9 cellular contexts compared by ENCODE assay signal in the genomic region with DNA sequence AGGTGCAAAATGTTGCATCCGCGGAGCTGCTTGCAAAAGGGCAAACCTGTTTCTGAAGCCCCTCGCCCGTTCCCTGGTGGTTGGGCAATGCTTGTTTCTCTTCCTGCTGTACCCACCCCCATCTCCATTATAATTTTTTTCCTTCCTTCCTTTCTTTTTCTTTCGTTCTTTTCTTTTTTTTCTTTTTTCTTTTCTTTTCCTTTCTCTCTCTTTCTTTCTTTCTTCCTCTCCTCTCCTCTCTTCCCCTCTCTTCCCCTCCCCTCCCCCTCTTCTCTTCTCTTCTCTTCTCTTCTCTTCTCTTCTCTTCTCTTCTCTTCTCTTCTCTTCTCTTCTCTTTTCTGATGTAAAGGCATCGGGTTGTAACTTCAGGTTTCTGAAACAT.
DNase-seq lines count a peak whose midpoint lies in the region; ATAC-seq, FAIRE-seq and TF ChIP-seq lines count a peak whose summit lies in the region.
"Had no signal": no experiment of that assay in that cellular context is flagged by ENCODE, and none has a peak within 500 bp of the region (broad histone marks: within the 10 kb centered on the region; RNA-seq: fewer than 3 reads in every experiment).

No MANE protein-coding gene starts in this region.

- H3K56ac ChIP-seq in H1 (replicated peaks; ENCODE audit: insufficient read length, low read depth, low read length), result no peak overlapping the region

- no peak overlapping the region for H2BK20ac ChIP-seq in H1 (ENCODE audit: low read length)

- H3K27me3 ChIP-seq in PC-3 (ENCODE audit: low read length) (peaks cover 23% of the 10 kb centered on the region), H1 (replicated peaks in 1 of 4; ENCODE audit: control insufficient read depth in 3 of 4, extremely low read depth in 1 of 4, insufficient read depth in 3 of 4, low read length in 3 of 4) (peaks cover 0 to 12% (median 11%) of the 10 kb centered on the region in 4 experiments; a peak in 6 of 7 replicates), trophoblast cell (ENCODE audit: insufficient read depth, low read length) (no peaks in the 10 kb centered on the region)

- no peaks in the 10 kb centered on the region for H3K4me1 ChIP-seq in PC-3 (ENCODE audit: insufficient read depth, low read length)
- no peaks in the 10 kb centered on the region; a peak in 1 of 7 replicates for H3K4me1 ChIP-seq in H1 (replicated peaks in 1 of 4; ENCODE audit: control insufficient read depth in 3 of 4, insufficient read depth in 4 of 4, low read length in 3 of 4)
- H3K4me1 ChIP-seq in trophoblast cell (ENCODE audit: control insufficient read depth in 1 of 2, insufficient read depth in 2 of 2, low read length in 2 of 2), result peaks cover 3 to 5% of the 10 kb centered on the region in 2 experiments

- intact Hi-C loops in Calu3 (cut with micrococcal nuclease; ENCODE audit: unreplicated experiment) (no loop called here), PC-3 (cut with micrococcal nuclease) (loop anchor here (10.0 kb wide), 1 partner anchor 142 kb away; no protein-coding TSS in a partner anchor)

- H3K9me3 ChIP-seq in PC-3 (ENCODE audit: low read length) (no peaks in the 10 kb centered on the region), H1 (ENCODE audit: insufficient read depth in 2 of 2, low read depth in 1 of 2, low read length in 1 of 2) (no peaks in the 10 kb centered on the region), trophoblast cell (ENCODE audit: insufficient read depth, low read depth, low read length) (no peaks in the 10 kb centered on the region)

- H3K9ac ChIP-seq in PC-3 (ENCODE audit: low read length) (no peak overlapping the region), H1 (replicated peaks in 1 of 4; ENCODE audit: extremely low read depth in 1 of 4, low read depth in 3 of 4, low read length in 3 of 4) (no peak overlapping the region), trophoblast cell (ENCODE audit: low read length) (no peak overlapping the region)

- POLR2A ChIA-PET in PC-3 (lab: Charles Lee; ENCODE audit: unreplicated experiment) (interaction anchor here (0.6 kb wide), 1 partner anchor 10 kb away, joined by 3 read pairs; no protein-coding TSS in a partner anchor), H1 (lab: Charles Lee; ENCODE audit: partially characterized antibody) (no interaction called here)

- no peak overlapping the region for H2BK15ac ChIP-seq in H1 (ENCODE audit: low read length)

- FAIRE-seq in H1 (lab: Jason Lieb, UNC), result no peak

- H2BK120ac ChIP-seq in H1 (replicated peaks; ENCODE audit: low read depth, low read length) (no peak overlapping the region), trophoblast cell (ENCODE audit: insufficient read depth, low read length, poor library complexity) (no peak overlapping the region)

- DNase-seq in Calu3, result no peak
- no peak for DNase-seq in PC-3
- no peak for DNase-seq in H1 (ENCODE audit: low read depth in 1 of 2, low spot score in 2 of 2)
- DNase-seq in trophoblast cell, result no peak
- no peak for DNase-seq in NK-92 (lab: John Stamatoyannopoulos, UW; ENCODE audit: unreplicated experiment)
- DNase-seq: NCI-H2171 treated with DMSO at 0.1 percent for 48 hours had no signal

- no peaks in the 10 kb centered on the region for H3K27me3 Mint-ChIP-seq in Calu3 (ENCODE audit: unreplicated experiment)

- H3K4me2 ChIP-seq in PC-3 (ENCODE audit: low read length) (peak overlapping the region; percentile 65), H1 (ENCODE audit: insufficient read depth in 1 of 2, low read depth in 2 of 2, low read length in 2 of 2) (peak overlapping the region; percentile 69 to 89), trophoblast cell (ENCODE audit: low read length) (peak overlapping the region; percentile 61)

- TF ChIP-seq POLR2A in H1 (IDR thresholded peaks at IDR 0.05; ENCODE audit: control extremely low read depth in 1 of 2, low read depth in 2 of 2, low read length in 2 of 2), result no peak

- no peak for TF ChIP-seq RAD21 in H1 (IDR thresholded peaks at IDR 0.05 in 1 of 2, conservative IDR thresholded peaks at IDR 0.05 in 1 of 2; ENCODE audit: low read depth in 2 of 2, low read length in 2 of 2)

- no peak overlapping the region for H3K27ac Mint-ChIP-seq in Calu3 (ENCODE audit: unreplicated experiment)

- no peak overlapping the region for H4K12ac ChIP-seq in trophoblast cell (ENCODE audit: low read depth, low read length)

- no peaks in the 10 kb centered on the region for H3K9me2 ChIP-seq in PC-3 (replicated peaks; ENCODE audit: low read length)

- H3K79me2 ChIP-seq in PC-3 (ENCODE audit: low read length) (no peaks in the 10 kb centered on the region), H1 (ENCODE audit: control insufficient read depth in 1 of 2, insufficient read depth in 2 of 2, low read length in 2 of 2) (no peaks in the 10 kb centered on the region), trophoblast cell (ENCODE audit: control insufficient read depth, insufficient read depth, low read length, poor library complexity) (no peaks in the 10 kb centered on the region)

- H2AFZ ChIP-seq in PC-3 (ENCODE audit: low read length) (peak overlapping the region; percentile 69; the same call in 1 of the 2 replicates), H1 (ENCODE audit: low read length) (peak overlapping the region; percentile 79; the same call in 1 of the 2 replicates), trophoblast cell (ENCODE audit: insufficient read depth, low read length, poor library complexity) (no peak overlapping the region)

- CTCF ChIA-PET in Calu3 (lab: Charles Lee), result interaction anchor here (0.5 to 1.1 kb wide), 4 partner anchors 14 to 669 kb away, joined by 3 to 5 read pairs (median 4); no protein-coding TSS in a partner anchor
- CTCF ChIA-PET in PC-3 (lab: Charles Lee), result no interaction called here
- CTCF ChIA-PET in H1 (lab: Charles Lee; ENCODE audit: partially characterized antibody), result interaction anchor here (0.6 to 1.4 kb wide), 4 partner anchors 51 to 1885 kb away, joined by 3 read pairs; no protein-coding TSS in a partner anchor

- H3F3A ChIP-seq in PC-3 (ENCODE audit: low read length, unreplicated experiment), result no peaks in the 10 kb centered on the region

- BruUV-seq in Calu3 (replicated peaks; lab: Mats Ljungman, UMichigan), result no TSS peak
- BruUV-seq in PC-3 (replicated peaks; lab: Mats Ljungman, UMichigan), result no TSS peak

- ATAC-seq in PC-3 (no peak), HG03097 (IDR thresholded peaks at IDR 0.05; ENCODE audit: low FRiP score, unreplicated experiment) (no peak), HG02642 (IDR thresholded peaks at IDR 0.05; ENCODE audit: poor library complexity, unreplicated experiment) (no peak), GM21360 (IDR thresholded peaks at IDR 0.05; ENCODE audit: unreplicated experiment) (no peak)

- no peak overlapping the region for H4K5ac ChIP-seq in H1 (ENCODE audit: insufficient read length, low read depth, low read length)

- H3K4me3 ChIP-seq in PC-3 (ENCODE audit: low read length), result peak overlapping the region; percentile 58
- H3K4me3 ChIP-seq in H1 (ENCODE audit: extremely low read depth in 1 of 4, insufficient read depth in 2 of 4, low read depth in 3 of 4, low read length in 4 of 4), result peak overlapping the region; percentile 43 to 62 (median 52)
- no peak overlapping the region for H3K4me3 ChIP-seq in trophoblast cell (ENCODE audit: low read depth, low read length)

- H3K27ac ChIP-seq in PC-3 (ENCODE audit: low read length) (no peak overlapping the region), H1 (ENCODE audit: low read depth, low read length) (no peak overlapping the region), trophoblast cell (ENCODE audit: low read depth, low read length) (no peak overlapping the region)

- no peaks in the 10 kb centered on the region for H4K20me1 ChIP-seq in PC-3 (ENCODE audit: low read length)
- no peaks in the 10 kb centered on the region for H4K20me1 ChIP-seq in H1 (replicated peaks in 1 of 2; ENCODE audit: control insufficient read depth in 1 of 2, insufficient read depth in 2 of 2, low read length in 2 of 2)

- H3K18ac ChIP-seq in H1 (ENCODE audit: extremely low read depth, low read length), result no peak overlapping the region
- no peak overlapping the region for H3K18ac ChIP-seq in trophoblast cell (ENCODE audit: low read length)

- no peak overlapping the region for H2AK5ac ChIP-seq in H1 (ENCODE audit: low read depth, low read length)
- no peak overlapping the region for H2AK5ac ChIP-seq in trophoblast cell (ENCODE audit: low read length)

- H3K4me1 Mint-ChIP-seq in Calu3 (ENCODE audit: low read depth, unreplicated experiment), result peaks cover 8% of the 10 kb centered on the region

- H4K8ac ChIP-seq in H1 (ENCODE audit: extremely low read depth, insufficient read depth, low read length) (no peak overlapping the region), trophoblast cell (ENCODE audit: low read depth, low read length) (no peak overlapping the region)

- H3K36me3 ChIP-seq in PC-3 (ENCODE audit: low read depth, low read length) (no peaks in the 10 kb centered on the region), H1 (ENCODE audit: control insufficient read depth in 2 of 4, insufficient read depth in 4 of 4, low read length in 3 of 4) (no peaks in the 10 kb centered on the region), trophoblast cell (ENCODE audit: control insufficient read depth in 1 of 2, insufficient read depth in 2 of 2, low read length in 2 of 2) (no peaks in the 10 kb centered on the region)

- no peaks in the 10 kb centered on the region for H3K36me3 Mint-ChIP-seq in Calu3 (ENCODE audit: insufficient read depth, unreplicated experiment)

- peaks cover 9% of the 10 kb centered on the region for H3K23me2 ChIP-seq in H1 (ENCODE audit: low read depth, low read length)

- H3K9me3 Mint-ChIP-seq in Calu3 (ENCODE audit: low read depth, unreplicated experiment), result no peaks in the 10 kb centered on the region

- no peak overlapping the region for H3K23ac ChIP-seq in H1 (ENCODE audit: insufficient read length)
- no peak overlapping the region for H3K23ac ChIP-seq in trophoblast cell (ENCODE audit: low read length)

- no peak overlapping the region for H2BK5ac ChIP-seq in H1 (ENCODE audit: low read depth, low read length)
- no peak overlapping the region for H2BK5ac ChIP-seq in trophoblast cell (ENCODE audit: low read depth, low read length, poor library complexity)

- 24 to 88% methylated on average over 1 to 4 of the region's 6 CpGs for WGBS in H1 (ENCODE audit: extremely low coverage in 1 of 2, insufficient coverage in 1 of 2, insufficient read length in 1 of 2, insufficient replicate concordance in 2 of 2, low coverage in 1 of 2, low lambda C conversion rate in 2 of 2, missing lambda C conversion rate in 1 of 2), 2 experiments
- 79% methylated on average over 1 of the region's 6 CpGs for WGBS in trophoblast cell (ENCODE audit: extremely low coverage, insufficient coverage, insufficient read length)

- TF ChIP-seq CTCF in Calu3 (IDR thresholded peaks at IDR 0.05; ENCODE audit: unreplicated experiment) (no peak), PC-3 (conservative IDR thresholded peaks at IDR 0.05; ENCODE audit: low read depth, low read length) (no peak), H1 (IDR thresholded peaks at IDR 0.05; ENCODE audit: control extremely low read depth in 1 of 3, insufficient read depth in 1 of 3, low read depth in 1 of 3, low read length in 3 of 3) (no peak)

- H4K91ac ChIP-seq in H1 (replicated peaks; ENCODE audit: insufficient read length, low read length) (no peak overlapping the region), trophoblast cell (ENCODE audit: low read depth, low read length) (no peak overlapping the region)

- H3K14ac ChIP-seq in H1 (ENCODE audit: insufficient read length) (no peak overlapping the region), trophoblast cell (ENCODE audit: low read length) (no peak overlapping the region)

- H3K4me3 Mint-ChIP-seq in Calu3 (ENCODE audit: low read depth, unreplicated experiment), result peak overlapping the region; percentile 87

- H2BK12ac ChIP-seq in H1 (ENCODE audit: low read depth, low read length) (no peak overlapping the region), trophoblast cell (ENCODE audit: low read length) (no peak overlapping the region)

- H3K4ac ChIP-seq in H1 (replicated peaks; ENCODE audit: insufficient read length, low read depth, low read length) (no peak overlapping the region), trophoblast cell (ENCODE audit: low read depth, low read length) (no peak overlapping the region)

- H3K79me1 ChIP-seq in H1 (ENCODE audit: low read depth, low read length), result no peaks in the 10 kb centered on the region
- no peaks in the 10 kb centered on the region for H3K79me1 ChIP-seq in trophoblast cell (ENCODE audit: low read length)

- no peak for TF ChIP-seq EP300 in H1 (IDR thresholded peaks at IDR 0.05; ENCODE audit: borderline replicate concordance in 1 of 2, low read depth in 2 of 2, low read length in 2 of 2)
